Comparison of ENCODE assay signal across 2 cellular contexts in the genomic region with DNA sequence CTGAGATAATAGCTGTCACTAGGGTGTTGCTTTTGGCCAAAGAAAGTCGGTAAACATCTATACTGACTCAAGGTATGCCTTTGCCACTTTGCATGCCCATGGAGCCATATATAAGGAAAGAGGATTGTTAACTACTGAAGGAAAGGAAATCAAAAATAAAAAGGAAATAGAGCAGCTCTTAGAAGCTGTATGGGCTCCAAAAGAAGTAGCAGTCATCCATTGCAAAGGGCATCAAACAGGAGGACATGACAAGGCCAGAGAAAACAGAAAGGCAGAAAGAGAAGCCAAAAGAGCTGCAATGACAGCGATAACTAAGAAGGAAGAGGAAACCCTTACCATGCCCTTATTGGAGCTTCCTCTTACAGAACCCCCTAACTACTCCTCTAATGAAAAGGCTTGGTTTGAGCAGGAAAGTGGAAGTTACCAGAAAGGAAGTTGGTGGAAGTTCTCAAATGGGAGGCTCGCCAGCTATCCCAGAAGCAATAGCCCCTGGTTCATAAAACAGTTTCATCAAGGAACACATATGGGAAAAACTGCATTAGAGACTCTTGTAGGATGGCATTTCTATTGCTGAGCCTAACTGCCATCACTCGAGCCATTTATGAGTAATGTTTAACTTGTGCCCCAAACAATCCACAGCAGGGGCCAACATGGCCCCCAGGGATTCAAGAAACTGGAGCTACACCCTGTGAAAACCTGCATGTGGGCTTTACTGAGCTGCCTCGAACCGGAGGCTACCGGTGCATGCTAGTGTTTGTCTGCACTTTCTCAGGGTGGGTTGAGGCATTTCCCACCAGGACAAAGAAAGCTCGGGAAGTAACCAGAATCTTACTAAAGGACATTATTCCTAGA.
A peak's percentile ranks its signal among the peaks of the same experiment; 100 is the strongest.
TF ChIP-seq lines count a peak whose summit lies in the region.

No MANE protein-coding gene starts in this region.

TF ChIP-seq in K562, 482 proteins besides CTCF, POLR2A, EP300 and RAD21:
- 0 out of 2 replicates have a peak, but pooled peaks have one; percentile 38 for TF ChIP-seq ZNF197 (CRISPR knock-in tag; IDR thresholded peaks at IDR 0.05; ENCODE audit: low read depth)
- TF ChIP-seq, protein P1, sequence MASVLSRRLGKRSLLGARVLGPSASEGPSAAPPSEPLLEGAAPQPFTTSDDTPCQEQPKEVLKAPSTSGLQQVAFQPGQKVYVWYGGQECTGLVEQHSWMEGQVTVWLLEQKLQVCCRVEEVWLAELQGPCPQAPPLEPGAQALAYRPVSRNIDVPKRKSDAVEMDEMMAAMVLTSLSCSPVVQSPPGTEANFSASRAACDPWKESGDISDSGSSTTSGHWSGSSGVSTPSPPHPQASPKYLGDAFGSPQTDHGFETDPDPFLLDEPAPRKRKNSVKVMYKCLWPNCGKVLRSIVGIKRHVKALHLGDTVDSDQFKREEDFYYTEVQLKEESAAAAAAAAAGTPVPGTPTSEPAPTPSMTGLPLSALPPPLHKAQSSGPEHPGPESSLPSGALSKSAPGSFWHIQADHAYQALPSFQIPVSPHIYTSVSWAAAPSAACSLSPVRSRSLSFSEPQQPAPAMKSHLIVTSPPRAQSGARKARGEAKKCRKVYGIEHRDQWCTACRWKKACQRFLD (CRISPR knock-in tag; IDR thresholded peaks at IDR 0.05): peak; percentile 49
- no peak for TF ChIP-seq NR2C1 (IDR thresholded peaks at IDR 0.05)
- 0 out of 2 replicates have a peak, but pooled peaks have one; percentile 8 for TF ChIP-seq NR2C1 (tag; IDR thresholded peaks at IDR 0.05)
- TF ChIP-seq STAT5A (IDR thresholded peaks at IDR 0.05; ENCODE audit: borderline replicate concordance, low read length): no peak
- no peak for TF ChIP-seq U2AF1 (optimal IDR thresholded peaks at IDR 0.05; ENCODE audit: low read depth, low read length)
- TF ChIP-seq HDAC2 (IDR thresholded peaks at IDR 0.05): no peak
- 0 out of 4 replicates have a peak, but pooled peaks of 1 of the 2 experiments have one; percentile 18 for TF ChIP-seq FOXK2 (conservative IDR thresholded peaks at IDR 0.05 in 1 of 2, IDR thresholded peaks at IDR 0.05 in 1 of 2; ENCODE audit: low read depth in 2 of 2)
- no peak for TF ChIP-seq HEY1 (CRISPR knock-in tag; IDR thresholded peaks at IDR 0.05; ENCODE audit: borderline replicate concordance)
- TF ChIP-seq EP400 (IDR thresholded peaks at IDR 0.05): no peak
- TF ChIP-seq GATAD2A (IDR thresholded peaks at IDR 0.05): no peak
- TF ChIP-seq EHMT2 (IDR thresholded peaks at IDR 0.05): 0 out of 2 replicates have a peak, but pooled peaks have one; percentile 36
- no peak for TF ChIP-seq HCFC1 (IDR thresholded peaks at IDR 0.05; ENCODE audit: low read depth, low read length)
- TF ChIP-seq, protein P2, sequence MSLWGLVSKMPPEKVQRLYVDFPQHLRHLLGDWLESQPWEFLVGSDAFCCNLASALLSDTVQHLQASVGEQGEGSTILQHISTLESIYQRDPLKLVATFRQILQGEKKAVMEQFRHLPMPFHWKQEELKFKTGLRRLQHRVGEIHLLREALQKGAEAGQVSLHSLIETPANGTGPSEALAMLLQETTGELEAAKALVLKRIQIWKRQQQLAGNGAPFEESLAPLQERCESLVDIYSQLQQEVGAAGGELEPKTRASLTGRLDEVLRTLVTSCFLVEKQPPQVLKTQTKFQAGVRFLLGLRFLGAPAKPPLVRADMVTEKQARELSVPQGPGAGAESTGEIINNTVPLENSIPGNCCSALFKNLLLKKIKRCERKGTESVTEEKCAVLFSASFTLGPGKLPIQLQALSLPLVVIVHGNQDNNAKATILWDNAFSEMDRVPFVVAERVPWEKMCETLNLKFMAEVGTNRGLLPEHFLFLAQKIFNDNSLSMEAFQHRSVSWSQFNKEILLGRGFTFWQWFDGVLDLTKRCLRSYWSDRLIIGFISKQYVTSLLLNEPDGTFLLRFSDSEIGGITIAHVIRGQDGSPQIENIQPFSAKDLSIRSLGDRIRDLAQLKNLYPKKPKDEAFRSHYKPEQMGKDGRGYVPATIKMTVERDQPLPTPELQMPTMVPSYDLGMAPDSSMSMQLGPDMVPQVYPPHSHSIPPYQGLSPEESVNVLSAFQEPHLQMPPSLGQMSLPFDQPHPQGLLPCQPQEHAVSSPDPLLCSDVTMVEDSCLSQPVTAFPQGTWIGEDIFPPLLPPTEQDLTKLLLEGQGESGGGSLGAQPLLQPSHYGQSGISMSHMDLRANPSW (CRISPR knock-in tag; IDR thresholded peaks at IDR 0.05): no peak

TF ChIP-seq in WTC11, 78 proteins besides CTCF, POLR2A, EP300 and RAD21:
- TF ChIP-seq IRF2 (CRISPR knock-in tag; IDR thresholded peaks at IDR 0.05; ENCODE audit: borderline replicate concordance, low read depth) (no peak), ELF4 (CRISPR knock-in tag; IDR thresholded peaks at IDR 0.05; ENCODE audit: low read depth) (no peak), GABPB1 (CRISPR knock-in tag; IDR thresholded peaks at IDR 0.05) (no peak), MYBL2 (CRISPR knock-in tag; IDR thresholded peaks at IDR 0.05) (no peak), TCF7 (CRISPR knock-in tag; IDR thresholded peaks at IDR 0.05; ENCODE audit: low read depth) (no peak), TEAD4 (CRISPR knock-in tag; IDR thresholded peaks at IDR 0.05) (no peak), FOXP1 (CRISPR knock-in tag; IDR thresholded peaks at IDR 0.05; ENCODE audit: borderline replicate concordance) (no peak), CREM (CRISPR knock-in tag; IDR thresholded peaks at IDR 0.05) (no peak), ZBTB21 (CRISPR knock-in tag; IDR thresholded peaks at IDR 0.05; ENCODE audit: borderline replicate concordance) (no peak)
- TF ChIP-seq, protein P3, sequence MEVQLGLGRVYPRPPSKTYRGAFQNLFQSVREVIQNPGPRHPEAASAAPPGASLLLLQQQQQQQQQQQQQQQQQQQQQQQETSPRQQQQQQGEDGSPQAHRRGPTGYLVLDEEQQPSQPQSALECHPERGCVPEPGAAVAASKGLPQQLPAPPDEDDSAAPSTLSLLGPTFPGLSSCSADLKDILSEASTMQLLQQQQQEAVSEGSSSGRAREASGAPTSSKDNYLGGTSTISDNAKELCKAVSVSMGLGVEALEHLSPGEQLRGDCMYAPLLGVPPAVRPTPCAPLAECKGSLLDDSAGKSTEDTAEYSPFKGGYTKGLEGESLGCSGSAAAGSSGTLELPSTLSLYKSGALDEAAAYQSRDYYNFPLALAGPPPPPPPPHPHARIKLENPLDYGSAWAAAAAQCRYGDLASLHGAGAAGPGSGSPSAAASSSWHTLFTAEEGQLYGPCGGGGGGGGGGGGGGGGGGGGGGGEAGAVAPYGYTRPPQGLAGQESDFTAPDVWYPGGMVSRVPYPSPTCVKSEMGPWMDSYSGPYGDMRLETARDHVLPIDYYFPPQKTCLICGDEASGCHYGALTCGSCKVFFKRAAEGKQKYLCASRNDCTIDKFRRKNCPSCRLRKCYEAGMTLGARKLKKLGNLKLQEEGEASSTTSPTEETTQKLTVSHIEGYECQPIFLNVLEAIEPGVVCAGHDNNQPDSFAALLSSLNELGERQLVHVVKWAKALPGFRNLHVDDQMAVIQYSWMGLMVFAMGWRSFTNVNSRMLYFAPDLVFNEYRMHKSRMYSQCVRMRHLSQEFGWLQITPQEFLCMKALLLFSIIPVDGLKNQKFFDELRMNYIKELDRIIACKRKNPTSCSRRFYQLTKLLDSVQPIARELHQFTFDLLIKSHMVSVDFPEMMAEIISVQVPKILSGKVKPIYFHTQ (CRISPR knock-in tag; IDR thresholded peaks at IDR 0.05): no peak
- TF ChIP-seq, protein P4, sequence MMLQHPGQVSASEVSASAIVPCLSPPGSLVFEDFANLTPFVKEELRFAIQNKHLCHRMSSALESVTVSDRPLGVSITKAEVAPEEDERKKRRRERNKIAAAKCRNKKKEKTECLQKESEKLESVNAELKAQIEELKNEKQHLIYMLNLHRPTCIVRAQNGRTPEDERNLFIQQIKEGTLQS (CRISPR knock-in tag; conservative IDR thresholded peaks at IDR 0.05): no peak
- TF ChIP-seq, protein P5, sequence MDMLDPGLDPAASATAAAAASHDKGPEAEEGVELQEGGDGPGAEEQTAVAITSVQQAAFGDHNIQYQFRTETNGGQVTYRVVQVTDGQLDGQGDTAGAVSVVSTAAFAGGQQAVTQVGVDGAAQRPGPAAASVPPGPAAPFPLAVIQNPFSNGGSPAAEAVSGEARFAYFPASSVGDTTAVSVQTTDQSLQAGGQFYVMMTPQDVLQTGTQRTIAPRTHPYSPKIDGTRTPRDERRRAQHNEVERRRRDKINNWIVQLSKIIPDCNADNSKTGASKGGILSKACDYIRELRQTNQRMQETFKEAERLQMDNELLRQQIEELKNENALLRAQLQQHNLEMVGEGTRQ (CRISPR knock-in tag; IDR thresholded peaks at IDR 0.05): no peak
- TF ChIP-seq, protein P6, sequence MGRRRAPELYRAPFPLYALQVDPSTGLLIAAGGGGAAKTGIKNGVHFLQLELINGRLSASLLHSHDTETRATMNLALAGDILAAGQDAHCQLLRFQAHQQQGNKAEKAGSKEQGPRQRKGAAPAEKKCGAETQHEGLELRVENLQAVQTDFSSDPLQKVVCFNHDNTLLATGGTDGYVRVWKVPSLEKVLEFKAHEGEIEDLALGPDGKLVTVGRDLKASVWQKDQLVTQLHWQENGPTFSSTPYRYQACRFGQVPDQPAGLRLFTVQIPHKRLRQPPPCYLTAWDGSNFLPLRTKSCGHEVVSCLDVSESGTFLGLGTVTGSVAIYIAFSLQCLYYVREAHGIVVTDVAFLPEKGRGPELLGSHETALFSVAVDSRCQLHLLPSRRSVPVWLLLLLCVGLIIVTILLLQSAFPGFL (CRISPR knock-in tag; IDR thresholded peaks at IDR 0.05; ENCODE audit: borderline replicate concordance): no peak
- TF ChIP-seq, protein P7, sequence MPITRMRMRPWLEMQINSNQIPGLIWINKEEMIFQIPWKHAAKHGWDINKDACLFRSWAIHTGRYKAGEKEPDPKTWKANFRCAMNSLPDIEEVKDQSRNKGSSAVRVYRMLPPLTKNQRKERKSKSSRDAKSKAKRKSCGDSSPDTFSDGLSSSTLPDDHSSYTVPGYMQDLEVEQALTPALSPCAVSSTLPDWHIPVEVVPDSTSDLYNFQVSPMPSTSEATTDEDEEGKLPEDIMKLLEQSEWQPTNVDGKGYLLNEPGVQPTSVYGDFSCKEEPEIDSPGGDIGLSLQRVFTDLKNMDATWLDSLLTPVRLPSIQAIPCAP (CRISPR knock-in tag; IDR thresholded peaks at IDR 0.05): no peak
- TF ChIP-seq, protein P8, sequence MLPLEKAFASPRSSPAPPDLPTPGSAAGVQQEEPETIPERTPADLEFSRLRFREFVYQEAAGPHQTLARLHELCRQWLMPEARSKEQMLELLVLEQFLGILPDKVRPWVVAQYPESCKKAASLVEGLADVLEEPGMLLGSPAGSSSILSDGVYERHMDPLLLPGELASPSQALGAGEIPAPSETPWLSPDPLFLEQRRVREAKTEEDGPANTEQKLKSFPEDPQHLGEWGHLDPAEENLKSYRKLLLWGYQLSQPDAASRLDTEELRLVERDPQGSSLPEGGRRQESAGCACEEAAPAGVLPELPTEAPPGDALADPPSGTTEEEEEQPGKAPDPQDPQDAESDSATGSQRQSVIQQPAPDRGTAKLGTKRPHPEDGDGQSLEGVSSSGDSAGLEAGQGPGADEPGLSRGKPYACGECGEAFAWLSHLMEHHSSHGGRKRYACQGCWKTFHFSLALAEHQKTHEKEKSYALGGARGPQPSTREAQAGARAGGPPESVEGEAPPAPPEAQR (CRISPR knock-in tag; IDR thresholded peaks at IDR 0.05): no peak
- TF ChIP-seq, protein P9, sequence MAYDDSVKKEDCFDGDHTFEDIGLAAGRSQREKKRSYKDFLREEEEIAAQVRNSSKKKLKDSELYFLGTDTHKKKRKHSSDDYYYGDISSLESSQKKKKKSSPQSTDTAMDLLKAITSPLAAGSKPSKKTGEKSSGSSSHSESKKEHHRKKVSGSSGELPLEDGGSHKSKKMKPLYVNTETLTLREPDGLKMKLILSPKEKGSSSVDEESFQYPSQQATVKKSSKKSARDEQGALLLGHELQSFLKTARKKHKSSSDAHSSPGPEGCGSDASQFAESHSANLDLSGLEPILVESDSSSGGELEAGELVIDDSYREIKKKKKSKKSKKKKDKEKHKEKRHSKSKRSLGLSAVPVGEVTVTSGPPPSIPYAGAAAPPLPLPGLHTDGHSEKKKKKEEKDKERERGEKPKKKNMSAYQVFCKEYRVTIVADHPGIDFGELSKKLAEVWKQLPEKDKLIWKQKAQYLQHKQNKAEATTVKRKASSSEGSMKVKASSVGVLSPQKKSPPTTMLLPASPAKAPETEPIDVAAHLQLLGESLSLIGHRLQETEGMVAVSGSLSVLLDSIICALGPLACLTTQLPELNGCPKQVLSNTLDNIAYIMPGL (CRISPR knock-in tag; IDR thresholded peaks at IDR 0.05): no peak
- TF ChIP-seq, protein P10, sequence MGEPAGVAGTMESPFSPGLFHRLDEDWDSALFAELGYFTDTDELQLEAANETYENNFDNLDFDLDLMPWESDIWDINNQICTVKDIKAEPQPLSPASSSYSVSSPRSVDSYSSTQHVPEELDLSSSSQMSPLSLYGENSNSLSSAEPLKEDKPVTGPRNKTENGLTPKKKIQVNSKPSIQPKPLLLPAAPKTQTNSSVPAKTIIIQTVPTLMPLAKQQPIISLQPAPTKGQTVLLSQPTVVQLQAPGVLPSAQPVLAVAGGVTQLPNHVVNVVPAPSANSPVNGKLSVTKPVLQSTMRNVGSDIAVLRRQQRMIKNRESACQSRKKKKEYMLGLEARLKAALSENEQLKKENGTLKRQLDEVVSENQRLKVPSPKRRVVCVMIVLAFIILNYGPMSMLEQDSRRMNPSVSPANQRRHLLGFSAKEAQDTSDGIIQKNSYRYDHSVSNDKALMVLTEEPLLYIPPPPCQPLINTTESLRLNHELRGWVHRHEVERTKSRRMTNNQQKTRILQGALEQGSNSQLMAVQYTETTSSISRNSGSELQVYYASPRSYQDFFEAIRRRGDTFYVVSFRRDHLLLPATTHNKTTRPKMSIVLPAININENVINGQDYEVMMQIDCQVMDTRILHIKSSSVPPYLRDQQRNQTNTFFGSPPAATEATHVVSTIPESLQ (CRISPR knock-in tag; IDR thresholded peaks at IDR 0.05): no peak
